25 cellular contexts compared by ENCODE assay signal in the genomic region with DNA sequence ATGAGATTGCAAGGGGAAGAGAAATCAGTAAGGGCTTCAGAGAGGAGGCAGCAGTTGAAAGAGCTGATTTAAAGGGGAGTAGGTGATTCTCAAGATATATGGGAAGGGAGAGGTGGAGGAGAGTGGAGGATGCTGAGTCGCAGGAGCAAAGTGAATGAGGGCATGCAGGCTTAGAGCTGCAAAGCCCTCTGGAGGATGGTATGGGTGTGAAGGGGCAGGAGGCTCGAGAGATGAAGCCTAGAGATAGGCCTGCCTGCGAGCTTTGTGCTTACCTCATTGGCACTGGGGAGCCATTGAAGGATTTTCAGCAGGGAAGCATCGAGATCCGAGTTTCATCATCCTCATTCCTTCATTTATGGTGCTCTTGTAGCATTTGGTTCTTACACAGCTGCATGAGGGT. TPM values are rescaled to one million over a fixed set of nuclear protein-coding genes. Genes with fewer than 3 reads are reported as not detected.
"Had no signal": no experiment of that assay in that cellular context is flagged by ENCODE, and none has a peak within 500 bp of the region (broad histone marks: within the 10 kb centered on the region; RNA-seq: fewer than 3 reads in every experiment).

No MANE protein-coding gene starts in this region.

- H3K9me3 Mint-ChIP-seq: activated CD4-positive, alpha-beta T cell treated with anti-CD3 and anti-CD28 coated beads, Interleukin-2, amount 10 ng/mL, durations not matched to agents 7 days and 5 days; activated T-cell treated with anti-CD3 and anti-CD28 coated beads, Interleukin-2, amount 50 U/mL, for 24 hours; neural crest cell; stimulated activated naive CD8-positive, alpha-beta T cell treated with anti-CD3 and anti-CD28 coated beads, Interleukin-15, Interleukin-2, amounts not matched to agents 100 ng/mL and 50 ng/mL, for 24 hours had no signal

- H3K4me3 ChIP-seq: breast epithelium, coronary artery, left lung, psoas muscle, skin epidermis, tibial nerve had no signal

- H3K4me1 ChIP-seq: breast epithelium, left lung, psoas muscle, tibial nerve had no signal

- H3K27ac ChIP-seq: breast epithelium, coronary artery, left lung, psoas muscle, skin epidermis, tibial nerve had no signal

- FAIRE-seq: urothelium cell line had no signal

- H3K4me3 Mint-ChIP-seq: activated CD4-positive, alpha-beta T cell treated with anti-CD3 and anti-CD28 coated beads, Interleukin-2, amount 10 ng/mL, durations not matched to agents 7 days and 5 days; activated CD8-positive, alpha-beta T cell treated with anti-CD3 and anti-CD28 coated beads, Interleukin-2, amount 10 ng/mL, durations not matched to agents 7 days and 5 days; activated T-cell treated with anti-CD3 and anti-CD28 coated beads, Interleukin-2, amount 50 U/mL, for 24 hours; neural crest cell; stimulated activated naive CD8-positive, alpha-beta T cell treated with anti-CD3 and anti-CD28 coated beads, Interleukin-15, Interleukin-2, amounts not matched to agents 100 ng/mL and 50 ng/mL, for 24 hours had no signal

- H3K27me3 ChIP-seq: breast epithelium had no signal

- ATAC-seq: activated CD8-positive, alpha-beta T cell treated with anti-CD3 and anti-CD28 coated beads, Interleukin-2, amount 10 ng/mL, durations not matched to agents 7 days and 5 days; esophagus mucosa; left lung; psoas muscle; right cardiac atrium had no signal

- H3K9me3 ChIP-seq: breast epithelium, left lung, psoas muscle, tibial nerve had no signal

- H3K4me1 Mint-ChIP-seq: neural crest cell had no signal

- DNase-seq: activated CD4-positive, alpha-beta T cell treated with anti-CD3 and anti-CD28 coated beads, Interleukin-2, amount 10 ng/mL, durations not matched to agents 7 days and 5 days; activated CD4-positive, CD25-positive, alpha-beta regulatory T cell; activated CD8-positive, alpha-beta T cell treated with anti-CD3 and anti-CD28 coated beads, Interleukin-2, amount 10 ng/mL, durations not matched to agents 7 days and 5 days; activated effector memory CD4-positive, alpha-beta T cell treated with anti-CD3 and anti-CD28 coated beads, Interleukin-2, amount 50 U/mL, for 16 hours; activated naive CD4-positive, alpha-beta T cell treated with anti-CD3 and anti-CD28 coated beads, Interleukin-2, amount 50 U/mL, for 16 hours; activated T-cell treated with anti-CD3 and anti-CD28 coated beads, Interleukin-2, amount 50 U/mL, for 24 hours; aorta; hypothalamus; left lung; mammary epithelial cell; psoas muscle; right cardiac atrium; stimulated activated CD4-positive, alpha-beta T cell treated with anti-CD3 and anti-CD28 coated beads, Interleukin-2, amount 100 ng/mL, for 48 hours; SW 1271 had no signal

- H3K27ac Mint-ChIP-seq: activated CD4-positive, alpha-beta T cell treated with anti-CD3 and anti-CD28 coated beads, Interleukin-2, amount 10 ng/mL, durations not matched to agents 7 days and 5 days; activated CD8-positive, alpha-beta T cell treated with anti-CD3 and anti-CD28 coated beads, Interleukin-2, amount 10 ng/mL, durations not matched to agents 7 days and 5 days; activated T-cell treated with anti-CD3 and anti-CD28 coated beads, Interleukin-2, amount 50 U/mL, for 24 hours; stimulated activated naive CD8-positive, alpha-beta T cell treated with anti-CD3 and anti-CD28 coated beads, Interleukin-15, Interleukin-2, amounts not matched to agents 100 ng/mL and 50 ng/mL, for 24 hours had no signal

- H3K36me3 ChIP-seq: breast epithelium, left lung, tibial nerve had no signal

RNA-seq across cellular contexts. Expression of a gene that starts 15.8 kb away (rescaled TPM):
- total RNA-seq: fibroblast of villous mesenchyme had no signal

RNA-seq across cellular contexts. Expression of a gene that starts 26.5 kb away (rescaled TPM):
- total RNA-seq: esophagus mucosa, fibroblast of villous mesenchyme, kidney epithelial cell, left lung, mammary epithelial cell, mononuclear cell had no signal
- polyA plus RNA-seq: aorta, mammary epithelial cell had no signal

RNA-seq across cellular contexts. Expression of a gene that starts 28.2 kb away (rescaled TPM):
- total RNA-seq: fibroblast of villous mesenchyme, kidney epithelial cell, mammary epithelial cell had no signal
- polyA plus RNA-seq: mammary epithelial cell had no signal
